8 cellular contexts compared by ENCODE assay signal in genomic region chr7:100563809-100564400, GRCh38. TPM values are rescaled to one million over a fixed set of nuclear protein-coding genes. Genes with fewer than 3 reads are reported as not detected.
DNase-seq lines count a peak whose midpoint lies in the region; ATAC-seq and TF ChIP-seq lines count a peak whose summit lies in the region.

No MANE protein-coding gene starts in this region.

- peak overlapping the region; percentile 61 to 91 for H3K27ac Mint-ChIP-seq in activated naive CD4-positive, alpha-beta T cell treated with anti-CD3 and anti-CD28 coated beads, Interleukin-2, amount 50 U/mL, for 72 hours

- peaks cover 0 to 13% of the 10 kb centered on the region in 2 donors for H3K36me3 Mint-ChIP-seq in activated naive CD4-positive, alpha-beta T cell treated with anti-CD3 and anti-CD28 coated beads, Interleukin-2, amount 50 U/mL, for 72 hours

- DNase-seq in Daoy (ENCODE audit: low read depth) (peak; percentile 80), HUDEP-2 (lab: John Stamatoyannopoulos, UW; ENCODE audit: unreplicated experiment in 76 of 76) (peak in 70 of 76 experiments; percentile 17 to 88 (median 66)), Right ventricle myocardium superior (peak; percentile 90), retina (peak; percentile 74), cortex of kidney (lab: John Stamatoyannopoulos, UW) (no peak)
- DNase-seq in activated naive CD4-positive, alpha-beta T cell treated with anti-CD3 and anti-CD28 coated beads, Interleukin-2, amount 50 U/mL, for 72 hours (ENCODE audit: low spot score in 2 of 2) = peak in 1 of 2 donors; percentile 88

- intact Hi-C loops in Right ventricle myocardium superior (cut with DNase I) = loop anchor here (5.0 to 10.0 kb wide), 3 partner anchors 97 to 161 kb away; partner anchors contain the start of genes EPO and GIGYF1

- peak; percentile 82 for ATAC-seq in SK-N-SH treated with all-trans-retinoic acid at 6 μM for 48 hours
- ATAC-seq in activated naive CD4-positive, alpha-beta T cell treated with anti-CD3 and anti-CD28 coated beads, Interleukin-2, amount 50 U/mL, for 72 hours = peak; percentile 47 to 54
- peak; percentile 69 for ATAC-seq in Right ventricle myocardium superior (ENCODE audit: poor library complexity)
- no peak for ATAC-seq in GM18861 (IDR thresholded peaks at IDR 0.05; ENCODE audit: unreplicated experiment)

- no peaks in the 10 kb centered on the region for H3K9me3 Mint-ChIP-seq in activated naive CD4-positive, alpha-beta T cell treated with anti-CD3 and anti-CD28 coated beads, Interleukin-2, amount 50 U/mL, for 72 hours

TF ChIP-seq in SK-N-SH treated with all-trans-retinoic acid at 6 μM for 48 hours, 23 proteins besides CTCF, POLR2A, EP300 and RAD21:
- TF ChIP-seq GLIS3 (CRISPR knock-in tag; IDR thresholded peaks at IDR 0.05) (no peak), SNAI2 (CRISPR knock-in tag; IDR thresholded peaks at IDR 0.05) (no peak), RARB (CRISPR knock-in tag; IDR thresholded peaks at IDR 0.05) (no peak), ARNTL (CRISPR knock-in tag; IDR thresholded peaks at IDR 0.05; ENCODE audit: borderline replicate concordance, low read depth) (no peak), ZFP30 (CRISPR knock-in tag; IDR thresholded peaks at IDR 0.05) (no peak), BACH2 (CRISPR knock-in tag; IDR thresholded peaks at IDR 0.05; ENCODE audit: borderline replicate concordance) (no peak), CREB5 (CRISPR knock-in tag; IDR thresholded peaks at IDR 0.05; ENCODE audit: low read depth) (no peak), ISL1 (CRISPR knock-in tag; IDR thresholded peaks at IDR 0.05) (no peak), CSDC2 (CRISPR knock-in tag; IDR thresholded peaks at IDR 0.05) (no peak), PATZ1 (CRISPR knock-in tag; IDR thresholded peaks at IDR 0.05; ENCODE audit: borderline replicate concordance) (no peak), ZNF565 (CRISPR knock-in tag; conservative IDR thresholded peaks at IDR 0.05; ENCODE audit: low read depth) (no peak), ZNF8 (CRISPR knock-in tag; IDR thresholded peaks at IDR 0.05) (no peak), PPARA (CRISPR knock-in tag; IDR thresholded peaks at IDR 0.05; ENCODE audit: borderline replicate concordance) (no peak), OSR1 (CRISPR knock-in tag; IDR thresholded peaks at IDR 0.05) (no peak), ESRRG (CRISPR knock-in tag; IDR thresholded peaks at IDR 0.05) (no peak), TCF4 (CRISPR knock-in tag; IDR thresholded peaks at IDR 0.05; ENCODE audit: borderline replicate concordance) (no peak), ZNF70 (CRISPR knock-in tag; IDR thresholded peaks at IDR 0.05) (no peak)
- TF ChIP-seq, protein P1, sequence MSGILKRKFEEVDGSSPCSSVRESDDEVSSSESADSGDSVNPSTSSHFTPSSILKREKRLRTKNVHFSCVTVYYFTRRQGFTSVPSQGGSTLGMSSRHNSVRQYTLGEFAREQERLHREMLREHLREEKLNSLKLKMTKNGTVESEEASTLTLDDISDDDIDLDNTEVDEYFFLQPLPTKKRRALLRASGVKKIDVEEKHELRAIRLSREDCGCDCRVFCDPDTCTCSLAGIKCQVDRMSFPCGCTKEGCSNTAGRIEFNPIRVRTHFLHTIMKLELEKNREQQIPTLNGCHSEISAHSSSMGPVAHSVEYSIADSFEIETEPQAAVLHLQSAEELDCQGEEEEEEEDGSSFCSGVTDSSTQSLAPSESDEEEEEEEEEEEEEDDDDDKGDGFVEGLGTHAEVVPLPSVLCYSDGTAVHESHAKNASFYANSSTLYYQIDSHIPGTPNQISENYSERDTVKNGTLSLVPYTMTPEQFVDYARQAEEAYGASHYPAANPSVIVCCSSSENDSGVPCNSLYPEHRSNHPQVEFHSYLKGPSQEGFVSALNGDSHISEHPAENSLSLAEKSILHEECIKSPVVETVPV (CRISPR knock-in tag; IDR thresholded peaks at IDR 0.05) = no peak
- TF ChIP-seq, protein P2, sequence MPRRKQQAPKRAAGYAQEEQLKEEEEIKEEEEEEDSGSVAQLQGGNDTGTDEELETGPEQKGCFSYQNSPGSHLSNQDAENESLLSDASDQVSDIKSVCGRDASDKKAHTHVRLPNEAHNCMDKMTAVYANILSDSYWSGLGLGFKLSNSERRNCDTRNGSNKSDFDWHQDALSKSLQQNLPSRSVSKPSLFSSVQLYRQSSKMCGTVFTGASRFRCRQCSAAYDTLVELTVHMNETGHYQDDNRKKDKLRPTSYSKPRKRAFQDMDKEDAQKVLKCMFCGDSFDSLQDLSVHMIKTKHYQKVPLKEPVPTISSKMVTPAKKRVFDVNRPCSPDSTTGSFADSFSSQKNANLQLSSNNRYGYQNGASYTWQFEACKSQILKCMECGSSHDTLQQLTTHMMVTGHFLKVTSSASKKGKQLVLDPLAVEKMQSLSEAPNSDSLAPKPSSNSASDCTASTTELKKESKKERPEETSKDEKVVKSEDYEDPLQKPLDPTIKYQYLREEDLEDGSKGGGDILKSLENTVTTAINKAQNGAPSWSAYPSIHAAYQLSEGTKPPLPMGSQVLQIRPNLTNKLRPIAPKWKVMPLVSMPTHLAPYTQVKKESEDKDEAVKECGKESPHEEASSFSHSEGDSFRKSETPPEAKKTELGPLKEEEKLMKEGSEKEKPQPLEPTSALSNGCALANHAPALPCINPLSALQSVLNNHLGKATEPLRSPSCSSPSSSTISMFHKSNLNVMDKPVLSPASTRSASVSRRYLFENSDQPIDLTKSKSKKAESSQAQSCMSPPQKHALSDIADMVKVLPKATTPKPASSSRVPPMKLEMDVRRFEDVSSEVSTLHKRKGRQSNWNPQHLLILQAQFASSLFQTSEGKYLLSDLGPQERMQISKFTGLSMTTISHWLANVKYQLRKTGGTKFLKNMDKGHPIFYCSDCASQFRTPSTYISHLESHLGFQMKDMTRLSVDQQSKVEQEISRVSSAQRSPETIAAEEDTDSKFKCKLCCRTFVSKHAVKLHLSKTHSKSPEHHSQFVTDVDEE (CRISPR knock-in tag; IDR thresholded peaks at IDR 0.05) = no peak

RNA-seq across cellular contexts. Expression of gene SAP25, which starts 9.8 kb away (rescaled TPM):
- 0.80 and 5.3 TPM in 2 replicates for total RNA-seq in Daoy (2014; rRNA removed; shearing (Covaris generic))
- total RNA-seq in activated naive CD4-positive, alpha-beta T cell treated with anti-CD3 and anti-CD28 coated beads, Interleukin-2, amount 50 U/mL, for 72 hours = 10 to 100 TPM; 10.6 to 26.0 TPM
- 0.54 TPM for total RNA-seq in Right ventricle myocardium superior

RNA-seq across cellular contexts. Expression of gene LRCH4, which starts 22.0 kb away (rescaled TPM):
- total RNA-seq in Daoy (2014; rRNA removed; shearing (Covaris generic)) = 32.2 and 41.0 TPM in 2 replicates
- 100 to 1,000 TPM in 1 of 2 donors, 10 to 100 TPM in 1; 76.2 to 178 TPM for total RNA-seq in activated naive CD4-positive, alpha-beta T cell treated with anti-CD3 and anti-CD28 coated beads, Interleukin-2, amount 50 U/mL, for 72 hours
- 22.8 TPM for total RNA-seq in Right ventricle myocardium superior

RNA-seq across cellular contexts. Expression of gene FBXO24, which starts 22.2 kb away (rescaled TPM):
- total RNA-seq in Daoy (2014; rRNA removed; shearing (Covaris generic)) = 0.17 TPM in 1 of 2 replicates, not detected in the other
- 1 to 10 TPM; 1.9 to 4.0 TPM for total RNA-seq in activated naive CD4-positive, alpha-beta T cell treated with anti-CD3 and anti-CD28 coated beads, Interleukin-2, amount 50 U/mL, for 72 hours
- 0.35 TPM for total RNA-seq in Right ventricle myocardium superior

RNA-seq across cellular contexts. Expression of gene AGFG2, which starts 24.9 kb away (rescaled TPM):
- 16.9 and 19.1 TPM in 2 replicates for total RNA-seq in Daoy (2014; rRNA removed; shearing (Covaris generic))
- total RNA-seq in activated naive CD4-positive, alpha-beta T cell treated with anti-CD3 and anti-CD28 coated beads, Interleukin-2, amount 50 U/mL, for 72 hours = 10 to 100 TPM; 47.3 to 59.9 TPM
- total RNA-seq in Right ventricle myocardium superior = 19.8 TPM

RNA-seq across cellular contexts. Expression of gene PCOLCE, which starts 38.3 kb away (rescaled TPM):
- total RNA-seq in Daoy (2014; rRNA removed; shearing (Covaris generic)) = 21.3 and 32.9 TPM in 2 replicates
- 10 to 100 TPM; 14.8 to 19.6 TPM for total RNA-seq in activated naive CD4-positive, alpha-beta T cell treated with anti-CD3 and anti-CD28 coated beads, Interleukin-2, amount 50 U/mL, for 72 hours
- total RNA-seq in Right ventricle myocardium superior = 42.2 TPM
